ENCODE assay signal across 17 cellular contexts in genomic region chr10:77687621-77688020, GRCh38. TPM values are rescaled to one million over a fixed set of nuclear protein-coding genes. Genes with fewer than 3 reads are reported as not detected.
DNase-seq lines count a peak whose midpoint lies in the region; ATAC-seq, FAIRE-seq and TF ChIP-seq lines count a peak whose summit lies in the region.
"Had no signal": no experiment of that assay in that cellular context is flagged by ENCODE, and none has a peak within 500 bp of the region (broad histone marks: within the 10 kb centered on the region; RNA-seq: fewer than 3 reads in every experiment).

No MANE protein-coding gene starts in this region.

- no peaks in the 10 kb centered on the region for H3K9me3 Mint-ChIP-seq in GM23338
- peaks cover 6% of the 10 kb centered on the region for H3K9me3 Mint-ChIP-seq in neural progenitor cell
- no peaks in the 10 kb centered on the region for H3K9me3 Mint-ChIP-seq in activated T-cell treated with anti-CD3 and anti-CD28 coated beads, Interleukin-2, amount 50 U/mL, for 24 hours

- H3K4me1 ChIP-seq in GM23338 (ENCODE audit: insufficient read depth) = peaks cover 13% of the 10 kb centered on the region; the same call in 1 of the 2 replicates
- H3K4me1 ChIP-seq in GM12878 (ENCODE audit: control insufficient read depth, insufficient read depth, low read length) = peaks cover 38% of the 10 kb centered on the region
- H3K4me1 ChIP-seq in neural progenitor cell = peaks cover 29% of the 10 kb centered on the region
- H3K4me1 ChIP-seq: SJCRH30 had no signal

- H2AFZ ChIP-seq in GM23338 = no peak overlapping the region
- no peak overlapping the region for H2AFZ ChIP-seq in GM12878 (ENCODE audit: control insufficient read depth, low read depth, low read length)
- no peak overlapping the region for H2AFZ ChIP-seq in neural progenitor cell (replicated peaks)
- H2AFZ ChIP-seq: PC-9 had no signal

- H3K27ac Mint-ChIP-seq in GM23338 (no peak overlapping the region), neural progenitor cell (no peak overlapping the region)
- H3K27ac Mint-ChIP-seq in activated T-cell treated with anti-CD3 and anti-CD28 coated beads, Interleukin-2, amount 50 U/mL, for 24 hours = no peak overlapping the region
- H3K27ac Mint-ChIP-seq: B cell had no signal

- H3K4me2 ChIP-seq in GM23338 = no peak overlapping the region
- no peak overlapping the region for H3K4me2 ChIP-seq in GM12878 (ENCODE audit: control insufficient read depth, insufficient read depth)
- no peak overlapping the region for H3K4me2 ChIP-seq in neural progenitor cell
- H3K4me2 ChIP-seq: PC-9 had no signal

- H3K4me1 Mint-ChIP-seq in GM23338 (peaks cover 22% of the 10 kb centered on the region), neural progenitor cell (peaks cover 20% of the 10 kb centered on the region)
- H3K4me1 Mint-ChIP-seq in activated T-cell treated with anti-CD3 and anti-CD28 coated beads, Interleukin-2, amount 50 U/mL, for 24 hours (ENCODE audit: low read depth) = no peaks in the 10 kb centered on the region
- H3K4me1 Mint-ChIP-seq: B cell had no signal

- H3K36me3 ChIP-seq in GM23338 (ENCODE audit: insufficient read depth) = no peaks in the 10 kb centered on the region
- no peaks in the 10 kb centered on the region for H3K36me3 ChIP-seq in GM12878 (ENCODE audit: control insufficient read depth in 2 of 2, insufficient read depth in 2 of 2, low read length in 1 of 2)
- no peaks in the 10 kb centered on the region for H3K36me3 ChIP-seq in neural progenitor cell
- H3K36me3 ChIP-seq: SJCRH30 had no signal

- RAD21 ChIA-PET in GM12878 (lab: Charles Lee; ENCODE audit: unreplicated experiment) = interaction anchor here (1.1 to 3.2 kb wide), 7 partner anchors 10 to 44 kb away, joined by 3 to 13 read pairs (median 4); no protein-coding TSS in a partner anchor

- no TSS peak for BruUV-seq in GM12878 (replicated peaks; lab: Mats Ljungman, UMichigan)

- no peak for FAIRE-seq in GM12878 (lab: Jason Lieb, UNC)
- FAIRE-seq: G401.6, GM19239, K562 had no signal

- no peak overlapping the region for H3K9ac ChIP-seq in GM12878 (ENCODE audit: control insufficient read depth, insufficient read depth, low read length)
- H3K9ac ChIP-seq in neural progenitor cell = no peak overlapping the region

- no peak for DNase-seq in GM23338 (ENCODE audit: low spot score)
- DNase-seq in NCI-H345 (lab: John Stamatoyannopoulos, UW) = peak; percentile 28
- no peak for DNase-seq in GM12878 (ENCODE audit: low read depth, low spot score)
- peak; percentile 13 for DNase-seq in neural progenitor cell (ENCODE audit: low spot score)
- DNase-seq in activated T-cell treated with anti-CD3 and anti-CD28 coated beads, Interleukin-2, amount 50 U/mL, for 24 hours = no peak
- DNase-seq in NCI-H2081 (lab: John Stamatoyannopoulos, UW) = no peak
- no peak for DNase-seq in stimulated activated CD4-positive, alpha-beta T cell treated with anti-CD3 and anti-CD28 coated beads, Interleukin-4, amount 100 ng/mL, for 24 hours
- DNase-seq: NCI-H1092 treated with DMSO at 0.1 percent for 48 hours, NCI-H1694, NCI-H446, PC-9, SJCRH30 had no signal

- POLR2A ChIA-PET in GM12878 (lab: Charles Lee) = interaction anchor here (1.2 kb wide), 1 partner anchor 17 kb away, joined by 3 read pairs; no protein-coding TSS in a partner anchor

- 88% methylated on average over 2 of the region's 2 CpGs for WGBS in GM12878 (ENCODE audit: insufficient coverage, insufficient replicate concordance, low lambda C conversion rate, missing lambda C conversion rate)

- ATAC-seq in GM23338 (peak; percentile 76), GM12878 (peak; percentile 32; the same call in 2 of the 3 replicates)
- ATAC-seq: K562 had no signal

- TF ChIP-seq EP300 in GM12878 (IDR thresholded peaks at IDR 0.05; ENCODE audit: borderline replicate concordance in 1 of 2, control insufficient read depth in 1 of 2, low read depth in 2 of 2, low read length in 2 of 2) = no peak

- TF ChIP-seq RAD21 in GM12878 (IDR thresholded peaks at IDR 0.05; ENCODE audit: insufficient read depth, low read depth, low read length) = no peak

- CTCF ChIA-PET in GM12878 (lab: Yijun Ruan, JAX) = interaction anchor here (0.8 to 3.0 kb wide), 8 partner anchors 8 to 45 kb away, joined by 3 to 25 read pairs (median 7); no protein-coding TSS in a partner anchor

- no peak for TF ChIP-seq POLR2A in GM12878 (IDR thresholded peaks at IDR 0.05; ENCODE audit: low read depth, low read length)

- no peaks in the 10 kb centered on the region for H3K79me2 ChIP-seq in GM23338 (replicated peaks; ENCODE audit: insufficient read depth)
- no peaks in the 10 kb centered on the region for H3K79me2 ChIP-seq in GM12878 (ENCODE audit: control insufficient read depth, insufficient read depth, low read length)
- no peaks in the 10 kb centered on the region for H3K79me2 ChIP-seq in neural progenitor cell (ENCODE audit: low read depth)

- in situ Hi-C loops in GM12878 (cut with MboI) = no loop called here

- TF ChIP-seq CTCF in GM23338 (conservative IDR thresholded peaks at IDR 0.05; ENCODE audit: low read depth in 2 of 2) (peak; percentile 11 to 35; a peak in 3 of 4 replicates), GM12878 (IDR thresholded peaks at IDR 0.05 in 2 of 3, conservative IDR thresholded peaks at IDR 0.05 in 1 of 3; ENCODE audit: control insufficient read depth in 2 of 3, extremely low read depth in 1 of 3, insufficient read depth in 1 of 3, low read depth in 3 of 3, low read length in 3 of 3) (no peak), neural progenitor cell (IDR thresholded peaks at IDR 0.05) (peak; percentile 19)

- H3K36me3 Mint-ChIP-seq in GM23338 (ENCODE audit: low read depth) (no peaks in the 10 kb centered on the region), neural progenitor cell (no peaks in the 10 kb centered on the region)
- H3K36me3 Mint-ChIP-seq in activated T-cell treated with anti-CD3 and anti-CD28 coated beads, Interleukin-2, amount 50 U/mL, for 24 hours (ENCODE audit: low read depth) = no peaks in the 10 kb centered on the region

- H3K27ac ChIP-seq in GM23338 (ENCODE audit: low read depth) (no peak overlapping the region), GM12878 (ENCODE audit: control insufficient read depth, insufficient read depth) (no peak overlapping the region), neural progenitor cell (no peak overlapping the region)
- H3K27ac ChIP-seq: PC-9, RWPE1, SJCRH30 had no signal

- SMC1A ChIA-PET in GM12878 (lab: Charles Lee; ENCODE audit: uncharacterized antibody, unreplicated experiment) = interaction anchor here (1.0 to 2.4 kb wide), 8 partner anchors 9 to 45 kb away, joined by 3 to 9 read pairs (median 5); no protein-coding TSS in a partner anchor

- H3K9me3 ChIP-seq in GM12878 (replicated peaks; ENCODE audit: control insufficient read depth, insufficient read depth, low read length) = peaks cover 8% of the 10 kb centered on the region; the same call in 2 of the 3 replicates
- no peaks in the 10 kb centered on the region for H3K9me3 ChIP-seq in neural progenitor cell (ENCODE audit: low read depth)
- H3K9me3 ChIP-seq: SJCRH30 had no signal

- H3K4me3 Mint-ChIP-seq in GM23338 (no peak overlapping the region), neural progenitor cell (no peak overlapping the region)
- H3K4me3 Mint-ChIP-seq in activated T-cell treated with anti-CD3 and anti-CD28 coated beads, Interleukin-2, amount 50 U/mL, for 24 hours = no peak overlapping the region
- H3K4me3 Mint-ChIP-seq: B cell had no signal

- H4K20me1 ChIP-seq in GM23338 (replicated peaks; ENCODE audit: insufficient read depth) (no peaks in the 10 kb centered on the region), GM12878 (ENCODE audit: control insufficient read depth, insufficient read depth) (no peaks in the 10 kb centered on the region), neural progenitor cell (ENCODE audit: low read depth) (no peaks in the 10 kb centered on the region)

- H3K27me3 ChIP-seq in GM23338 (ENCODE audit: insufficient read depth) (no peaks in the 10 kb centered on the region), GM12878 (replicated peaks in 1 of 2; ENCODE audit: control insufficient read depth in 2 of 2, insufficient read depth in 2 of 2, low read length in 1 of 2) (no peaks in the 10 kb centered on the region), neural progenitor cell (no peaks in the 10 kb centered on the region)

- intact Hi-C loops in GM12878 (cut with micrococcal nuclease; ENCODE audit: unreplicated experiment) = no loop called here

- H3K27me3 Mint-ChIP-seq in GM23338 (ENCODE audit: insufficient read depth, low read depth, poor library complexity) (peaks cover 12% of the 10 kb centered on the region), neural progenitor cell (ENCODE audit: insufficient read depth, low read depth) (peaks cover 3% of the 10 kb centered on the region)
- peaks cover 41% of the 10 kb centered on the region for H3K27me3 Mint-ChIP-seq in activated T-cell treated with anti-CD3 and anti-CD28 coated beads, Interleukin-2, amount 50 U/mL, for 24 hours

- H3F3A ChIP-seq in GM23338 (replicated peaks; ENCODE audit: low read depth) = no peaks in the 10 kb centered on the region
- peaks cover 22% of the 10 kb centered on the region for H3F3A ChIP-seq in neural progenitor cell (ENCODE audit: low read depth)

- H3K9me2 ChIP-seq in GM23338 (ENCODE audit: insufficient read depth) = no peaks in the 10 kb centered on the region

- H3K4me3 ChIP-seq in GM23338 = no peak overlapping the region
- H3K4me3 ChIP-seq in GM12878 = no peak overlapping the region
- no peak overlapping the region for H3K4me3 ChIP-seq in neural progenitor cell
- H3K4me3 ChIP-seq: K562, PC-9, SJCRH30 had no signal

TF ChIP-seq in GM12878, 131 proteins besides CTCF, POLR2A, EP300 and RAD21 (continues in another document):
- no peak for TF ChIP-seq RCOR1 (conservative IDR thresholded peaks at IDR 0.05; ENCODE audit: low read depth, low read length)

RNA-seq across cellular contexts. Expression of gene KCNMA1, which starts 50.0 kb away (rescaled TPM):
- total RNA-seq in GM23338 (2014; rRNA removed; shearing (Covaris generic)) = 8.2 and 8.9 TPM in 2 replicates
- polyA plus RNA-seq in GM23338 (2016; fragmentation: Nextera tagmentation; extraction: Ambion mirVana) (8.7 and 9.0 TPM in 2 replicates), GM12878 (2011; rRNA removed) (7.4 and 10.6 TPM in 2 replicates), GM12878 (2014; fragmentation: Illumina TruSeq; extraction: Trizol) (22.5 and 28.1 TPM in 2 replicates), GM12878 (2014; fragmentation: Nextera tagmentation; extraction: Ambion mirVana) (10 to 100 TPM in 1 of 2 experiments, 1 to 10 TPM in 1; 8.5 to 14.0 TPM), GM12878 (2014; rRNA removed) (40.7 and 48.2 TPM in 2 replicates), GM12878 (2016; fragmentation: Nextera tagmentation; extraction: Ambion mirVana) (10 to 100 TPM; 72.5 to 77.0 TPM)
- 131 and 133 TPM in 2 replicates for total RNA-seq in GM12878 (2013; cell fraction: nucleolus; rRNA removed)
- total RNA-seq in GM12878 (2014; rRNA removed) (17.9 and 19.1 TPM in 2 replicates), GM12878 (2014; rRNA removed; fragmentation: Illumina TruSeq; extraction: Trizol) (20.0 and 22.4 TPM in 2 replicates), GM12878 (2021) (35.6 and 37.0 TPM in 2 replicates), neural progenitor cell (ENCODE audit: low replicate concordance) (2.4 and 3.7 TPM in 2 replicates)
- polyA plus RNA-seq in GM12878 (2011; ENCODE audit: low read depth) = 2.5 TPM
- polyA plus RNA-seq in GM12878 (2011; cell fraction: cytosol; rRNA removed) = 9.8 and 10.7 TPM in 2 replicates
- polyA plus RNA-seq in GM12878 (2011; cell fraction: nucleus; rRNA removed) = 25.2 and 26.9 TPM in 2 replicates
- polyA plus RNA-seq in GM12878 (2012) = 2.5 and 2.8 TPM in 2 replicates
- polyA minus RNA-seq in GM12878 (2011; rRNA and poly(A)+ RNA removed) = 39.1 and 39.8 TPM in 2 replicates
- polyA minus RNA-seq in GM12878 (2011; cell fraction: cytosol; rRNA and poly(A)+ RNA removed) = 2.8 and 4.3 TPM in 2 replicates
- polyA minus RNA-seq in GM12878 (2011; cell fraction: nucleus; rRNA and poly(A)+ RNA removed) = 48.6 and 74.1 TPM in 2 replicates

Comparison
In these comparisons a context has a peak if more than half of its experiments do, and no peak if none do; other contexts are left out.
1. DNase-seq: peak in NCI-H345 (single experiment) and neural progenitor cell (single experiment); none in GM23338 (single experiment), GM12878 (single experiment), activated T-cell treated with anti-CD3 and anti-CD28 coated beads, Interleukin-2, amount 50 U/mL, for 24 hours (single experiment), NCI-H2081 (0 of 2) and stimulated activated CD4-positive, alpha-beta T cell treated with anti-CD3 and anti-CD28 coated beads, Interleukin-4, amount 100 ng/mL, for 24 hours (single experiment).
2. CTCF ChIP-seq: peak in GM23338 (2 of 2) and neural progenitor cell (single experiment); none in GM12878 (0 of 3).